ENCODE assay signal across 1 cellular context in genomic region chr6:111880181-111880944, GRCh38.
TF ChIP-seq lines count a peak whose summit lies in the region.

No MANE protein-coding gene starts in this region.

TF ChIP-seq in IMR-90, 13 proteins besides CTCF, POLR2A, EP300 and RAD21:
- TF ChIP-seq USF2 (IDR thresholded peaks at IDR 0.05; ENCODE audit: low read depth, low read length) (no peak), MAZ (IDR thresholded peaks at IDR 0.05; ENCODE audit: borderline replicate concordance, low read depth, low read length) (no peak), FOS (IDR thresholded peaks at IDR 0.05; ENCODE audit: low read depth, low read length) (no peak), ELK1 (IDR thresholded peaks at IDR 0.05; ENCODE audit: borderline replicate concordance, low read depth, low read length) (no peak), SMC3 (IDR thresholded peaks at IDR 0.05; ENCODE audit: low read depth, low read length) (no peak), BHLHE40 (IDR thresholded peaks at IDR 0.05; ENCODE audit: low read depth, low read length) (no peak), MAFK (IDR thresholded peaks at IDR 0.05; ENCODE audit: low read depth, low read length) (no peak), RCOR1 (IDR thresholded peaks at IDR 0.05; ENCODE audit: insufficient replicate concordance, low read length) (no peak), MXI1 (IDR thresholded peaks at IDR 0.05; ENCODE audit: borderline replicate concordance, low read depth, low read length) (no peak), RFX5 (IDR thresholded peaks at IDR 0.05; ENCODE audit: low read depth, low read length) (no peak), CHD1 (IDR thresholded peaks at IDR 0.05; ENCODE audit: low read depth, low read length) (no peak), NFE2L2 (IDR thresholded peaks at IDR 0.05; ENCODE audit: low read depth, low read length) (no peak)
